In genomic region chrX:150692296-150692695, GRCh38 we compare ENCODE assay signal across 1 cellular context.
TF ChIP-seq lines count a peak whose summit lies in the region.

No MANE protein-coding gene starts in this region.

TF ChIP-seq in GM23338, 12 proteins besides CTCF, POLR2A, EP300 and RAD21 (continued from another document):
- TF ChIP-seq REST (IDR thresholded peaks at IDR 0.05; ENCODE audit: unreplicated experiment): no peak
- TF ChIP-seq ZNF114 (CRISPR knock-in tag; IDR thresholded peaks at IDR 0.05): no peak
